Comparison of ENCODE assay signal across 8 cellular contexts in genomic region chr1:237799762-237800474, GRCh38.
DNase-seq lines count a peak whose midpoint lies in the region; ATAC-seq, FAIRE-seq and TF ChIP-seq lines count a peak whose summit lies in the region.

No MANE protein-coding gene starts in this region.

- no peak overlapping the region for H3K4me3 Mint-ChIP-seq in activated naive CD8-positive, alpha-beta T cell treated with anti-CD3 and anti-CD28 coated beads for 36 hours
- H3K4me3 Mint-ChIP-seq in stimulated activated memory B cell treated with anti-CD40 and anti-IgM and Interleukin-4, amounts not matched to agents 10 μg/mL and 1 μg/mL and 100 μg/mL, for 72 hours = no peak overlapping the region

- no peaks in the 10 kb centered on the region for H3K4me1 Mint-ChIP-seq in activated naive CD8-positive, alpha-beta T cell treated with anti-CD3 and anti-CD28 coated beads for 36 hours
- H3K4me1 Mint-ChIP-seq in stimulated activated memory B cell treated with anti-CD40 and anti-IgM and Interleukin-4, amounts not matched to agents 10 μg/mL and 1 μg/mL and 100 μg/mL, for 72 hours = no peaks in the 10 kb centered on the region

- H3K9me3 Mint-ChIP-seq in activated naive CD8-positive, alpha-beta T cell treated with anti-CD3 and anti-CD28 coated beads for 36 hours = no peaks in the 10 kb centered on the region
- peaks cover 3% of the 10 kb centered on the region for H3K9me3 Mint-ChIP-seq in stimulated activated memory B cell treated with anti-CD40 and anti-IgM and Interleukin-4, amounts not matched to agents 10 μg/mL and 1 μg/mL and 100 μg/mL, for 72 hours

- no peak overlapping the region for H3K4me3 ChIP-seq in kidney (ENCODE audit: low read length in 2 of 2)

- H3K36me3 Mint-ChIP-seq in activated naive CD8-positive, alpha-beta T cell treated with anti-CD3 and anti-CD28 coated beads for 36 hours = no peaks in the 10 kb centered on the region
- H3K36me3 Mint-ChIP-seq in stimulated activated memory B cell treated with anti-CD40 and anti-IgM and Interleukin-4, amounts not matched to agents 10 μg/mL and 1 μg/mL and 100 μg/mL, for 72 hours = no peaks in the 10 kb centered on the region

- H3K36me3 ChIP-seq in kidney (ENCODE audit: control insufficient read depth in 1 of 2, insufficient read depth in 2 of 2, low read length in 2 of 2) = no peaks in the 10 kb centered on the region

- intact Hi-C loops in kidney (cut with DNase I) = no loop called here

- H3K9me3 ChIP-seq in kidney (ENCODE audit: control insufficient read depth in 1 of 2, low read length in 2 of 2) = no peaks in the 10 kb centered on the region

- peak; percentile 10 for TF ChIP-seq CTCF in kidney (IDR thresholded peaks at IDR 0.05; ENCODE audit: borderline replicate concordance, extremely low read depth, insufficient read depth)

- H3K27ac ChIP-seq in kidney (ENCODE audit: low read depth in 2 of 2, low read length in 2 of 2) = no peak overlapping the region

- peak; percentile 46 for FAIRE-seq in kidney (lab: Jason Lieb, UNC)

- H3K27me3 Mint-ChIP-seq in activated naive CD8-positive, alpha-beta T cell treated with anti-CD3 and anti-CD28 coated beads for 36 hours = no peaks in the 10 kb centered on the region
- no peaks in the 10 kb centered on the region for H3K27me3 Mint-ChIP-seq in stimulated activated memory B cell treated with anti-CD40 and anti-IgM and Interleukin-4, amounts not matched to agents 10 μg/mL and 1 μg/mL and 100 μg/mL, for 72 hours

- H3K9ac ChIP-seq in kidney (ENCODE audit: low read length in 2 of 2) = no peak overlapping the region

- ATAC-seq in GM19372 (IDR thresholded peaks at IDR 0.05; ENCODE audit: low read depth, unreplicated experiment) (peak; percentile 88), HG03342 (IDR thresholded peaks at IDR 0.05; ENCODE audit: unreplicated experiment) (peak; percentile 100)
- no peak for ATAC-seq in stimulated activated memory B cell treated with anti-CD40 and anti-IgM and Interleukin-4, amounts not matched to agents 10 μg/mL and 1 μg/mL and 100 μg/mL, for 72 hours

- DNase-seq in ELF-1 (ENCODE audit: low read depth, low spot score) (peak; percentile 91), NCI-H526 treated with DMSO at 0.1 percent for 48 hours (lab: John Stamatoyannopoulos, UW) (peak; percentile 55), kidney (peak; percentile 74), superior temporal gyrus (ENCODE audit: extremely low spot score) (peak; percentile 45)
- DNase-seq in activated naive CD8-positive, alpha-beta T cell treated with anti-CD3 and anti-CD28 coated beads for 36 hours = peak; percentile 38

- H3K4me1 ChIP-seq in kidney (ENCODE audit: control insufficient read depth in 1 of 2, insufficient read depth in 1 of 2, low read depth in 1 of 2, low read length in 2 of 2) = no peaks in the 10 kb centered on the region

- H3K27ac Mint-ChIP-seq in activated naive CD8-positive, alpha-beta T cell treated with anti-CD3 and anti-CD28 coated beads for 36 hours = no peak overlapping the region
- H3K27ac Mint-ChIP-seq in stimulated activated memory B cell treated with anti-CD40 and anti-IgM and Interleukin-4, amounts not matched to agents 10 μg/mL and 1 μg/mL and 100 μg/mL, for 72 hours = no peak overlapping the region

Comparison
In these comparisons a context has a peak if more than half of its experiments do, and no peak if none do; other contexts are left out.
1. DNase-seq: peak in every context shown above with its lines; median percentile 91 in ELF-1; 74 in kidney; 55 in NCI-H526 treated with DMSO at 0.1 percent for 48 hours; 45 in superior temporal gyrus; 38 in activated naive CD8-positive, alpha-beta T cell treated with anti-CD3 and anti-CD28 coated beads for 36 hours.